ENCODE assay signal across 44 cellular contexts in the genomic region with DNA sequence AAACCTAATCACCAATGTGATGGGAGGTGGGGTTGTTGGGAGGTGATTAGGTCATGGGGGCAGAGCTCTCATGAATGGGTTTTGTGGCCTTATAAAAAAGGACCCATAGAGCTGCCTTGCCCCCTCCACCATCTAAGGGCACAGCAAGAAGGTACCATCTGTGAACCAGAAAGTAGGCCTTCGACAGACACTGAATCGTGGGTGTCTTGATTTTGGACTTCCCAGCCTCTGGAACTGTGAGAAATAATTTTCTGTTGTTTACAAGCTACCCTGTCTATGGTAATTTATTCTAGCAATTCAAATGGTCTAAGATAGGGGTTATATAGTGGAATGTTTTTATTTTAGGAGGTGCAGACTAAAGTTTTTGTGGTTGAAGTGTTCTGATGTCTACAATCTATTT. TPM values are rescaled to one million over a fixed set of nuclear protein-coding genes. Genes with fewer than 3 reads are reported as not detected.
"Had no signal": no experiment of that assay in that cellular context is flagged by ENCODE, and none has a peak within 500 bp of the region (broad histone marks: within the 10 kb centered on the region; RNA-seq: fewer than 3 reads in every experiment).

No MANE protein-coding gene starts in this region.

- DNase-seq: activated effector memory CD4-positive, alpha-beta T cell treated with anti-CD3 and anti-CD28 coated beads, Interleukin-2, amount 50 U/mL, for 16 hours; activated effector memory CD4-positive, alpha-beta T cell treated with Interleukin-2 at 50 U/mL for 16 hours; activated gamma-delta T cell; activated gamma-delta T cell treated with Interleukin-2 at 50 U/mL for 16 hours; activated naive CD4-positive, alpha-beta T cell; activated naive CD4-positive, alpha-beta T cell treated with anti-CD3 and anti-CD28 coated beads for 36 hours; activated naive CD4-positive, alpha-beta T cell treated with anti-CD3 and anti-CD28 coated beads, Interleukin-2, amount 10 ng/mL, durations not matched to agents 7 days and 5 days; activated naive CD4-positive, alpha-beta T cell treated with anti-CD3 and anti-CD28 coated beads, Interleukin-2, amount 50 U/mL, for 16 hours; activated naive CD4-positive, alpha-beta T cell treated with Interleukin-2 at 50 U/mL for 16 hours; activated naive CD8-positive, alpha-beta T cell treated with anti-CD3 and anti-CD28 coated beads for 36 hours; activated naive CD8-positive, alpha-beta T cell treated with anti-CD3 and anti-CD28 coated beads, Interleukin-2, amount 10 ng/mL, durations not matched to agents 7 days and 5 days; activated naive CD8-positive, alpha-beta T cell treated with anti-CD3 and anti-CD28 coated beads, Interleukin-2, amount 50 U/mL, for 24 hours; activated T-cell treated with anti-CD3 and anti-CD28 coated beads for 4 hours; activated T-cell treated with anti-CD3 and anti-CD28 coated beads, Interleukin-2, amount 50 U/mL, for 1 hour; activated T-cell treated with anti-CD3 and anti-CD28 coated beads, Interleukin-2, amount 50 U/mL, for 24 hours; activated T-cell treated with anti-CD3 and anti-CD28 coated beads, Interleukin-2, amount 50 U/mL, for 4 hours; activated T-cell treated with anti-CD3 and anti-CD28 coated beads, Interleukin-2, amount 50 U/mL, for 48 hours; activated T-cell treated with anti-CD3 and anti-CD28 coated beads, Interleukin-2, amount 50 U/mL, for 72 hours; adrenal gland; amniotic stem cell; amygdala; anterior cingulate cortex; aorta; body of pancreas; brain microvascular endothelial cell; caudate nucleus; central memory CD4-positive, alpha-beta T cell; cerebellar nuclear complex had no signal

- H3K4me3 ChIP-seq: adrenal gland, ascending aorta, body of pancreas, breast epithelium, cardiac muscle cell had no signal

- H3K9me3 Mint-ChIP-seq: activated naive CD4-positive, alpha-beta T cell treated with anti-CD3 and anti-CD28 coated beads for 36 hours; activated naive CD4-positive, alpha-beta T cell treated with anti-CD3 and anti-CD28 coated beads, Interleukin-2, amount 10 ng/mL, durations not matched to agents 7 days and 5 days; activated naive CD4-positive, alpha-beta T cell treated with anti-CD3 and anti-CD28 coated beads, Interleukin-2, amount 50 U/mL, for 24 hours; activated naive CD4-positive, alpha-beta T cell treated with anti-CD3 and anti-CD28 coated beads, Interleukin-2, amount 50 U/mL, for 72 hours; activated naive CD8-positive, alpha-beta T cell treated with anti-CD3 and anti-CD28 coated beads, Interleukin-2, amount 50 U/mL, for 24 hours; activated T-cell treated with anti-CD3 and anti-CD28 coated beads, Interleukin-2, amount 50 U/mL, for 72 hours; activated T-helper 1 cell treated with anti-CD3 and anti-CD28 coated beads, Interleukin-12 subunit alpha, Interleukin-12 subunit beta, Interleukin-2, Interleukin-4 antibody, amounts not matched to agents 30 ng/mL and 10 ng/mL and 1 ng/mL, durations not matched to agents 14 hours and 24 hours and 36 hours; activated T-helper 17 cell treated with anti-CD3 and anti-CD28 coated beads, Interleukin-2, amount 50 U/mL, for 72 hours; activated T-helper 2 cell treated with anti-CD3 and anti-CD28 coated beads, Interferon-gamma antibody, Interleukin-2, Interleukin-4, amounts not matched to agents 10 μg/mL and 5 μg/mL and 100 μg/mL, durations not matched to agents 14 hours and 24 hours and 36 hours; central memory CD8-positive, alpha-beta T cell had no signal

- H3K9me3 ChIP-seq: adrenal gland, ascending aorta, body of pancreas, breast epithelium had no signal

- ATAC-seq: activated naive CD4-positive, alpha-beta T cell treated with anti-CD3 and anti-CD28 coated beads, Interleukin-2, amount 50 U/mL, for 72 hours; activated naive CD8-positive, alpha-beta T cell treated with anti-CD3 and anti-CD28 coated beads, Interleukin-2, amount 50 U/mL, for 24 hours; activated T-cell treated with anti-CD3 and anti-CD28 coated beads, Interleukin-2, amount 50 U/mL, for 4 hours; activated T-cell treated with anti-CD3 and anti-CD28 coated beads, Interleukin-2, amount 50 U/mL, for 72 hours; activated T-helper 17 cell treated with anti-CD3 and anti-CD28 coated beads, Interleukin-2, amount 50 U/mL, for 72 hours; body of pancreas had no signal

- H3K27me3 ChIP-seq: adrenal gland, ascending aorta, body of pancreas, brain microvascular endothelial cell, breast epithelium, cardiac muscle cell had no signal

- H3K4me1 ChIP-seq: adrenal gland, ascending aorta, body of pancreas, breast epithelium had no signal

- H3K27ac ChIP-seq: adrenal gland, ascending aorta, body of pancreas, brain microvascular endothelial cell, breast epithelium, cardiac muscle cell had no signal

- FAIRE-seq: astrocyte, bronchial epithelial cell had no signal

- H3K4me3 Mint-ChIP-seq: activated naive CD4-positive, alpha-beta T cell treated with anti-CD3 and anti-CD28 coated beads for 36 hours; activated naive CD4-positive, alpha-beta T cell treated with anti-CD3 and anti-CD28 coated beads, Interleukin-2, amount 10 ng/mL, durations not matched to agents 7 days and 5 days; activated naive CD4-positive, alpha-beta T cell treated with anti-CD3 and anti-CD28 coated beads, Interleukin-2, amount 50 U/mL, for 24 hours; activated naive CD8-positive, alpha-beta T cell; activated naive CD8-positive, alpha-beta T cell treated with anti-CD3 and anti-CD28 coated beads for 36 hours; activated naive CD8-positive, alpha-beta T cell treated with anti-CD3 and anti-CD28 coated beads, Interleukin-2, amount 10 ng/mL, durations not matched to agents 7 days and 5 days; activated naive CD8-positive, alpha-beta T cell treated with anti-CD3 and anti-CD28 coated beads, Interleukin-2, amount 50 U/mL, for 24 hours; activated T-cell treated with anti-CD3 and anti-CD28 coated beads, Interleukin-2, amount 50 U/mL, for 24 hours; activated T-cell treated with anti-CD3 and anti-CD28 coated beads, Interleukin-2, amount 50 U/mL, for 4 hours; activated T-cell treated with anti-CD3 and anti-CD28 coated beads, Interleukin-2, amount 50 U/mL, for 72 hours; activated T-helper 1 cell treated with anti-CD3 and anti-CD28 coated beads, Interleukin-12 subunit alpha, Interleukin-12 subunit beta, Interleukin-2, Interleukin-4 antibody, amounts not matched to agents 30 ng/mL and 10 ng/mL and 1 ng/mL, durations not matched to agents 14 hours and 24 hours and 36 hours; activated T-helper 17 cell treated with anti-CD3 and anti-CD28 coated beads, Interleukin-2, amount 50 U/mL, for 72 hours; brain; central memory CD8-positive, alpha-beta T cell had no signal

- H3K4me1 Mint-ChIP-seq: activated naive CD4-positive, alpha-beta T cell treated with anti-CD3 and anti-CD28 coated beads, Interleukin-2, amount 10 ng/mL, durations not matched to agents 7 days and 5 days; activated naive CD4-positive, alpha-beta T cell treated with anti-CD3 and anti-CD28 coated beads, Interleukin-2, amount 50 U/mL, for 24 hours; activated naive CD8-positive, alpha-beta T cell treated with anti-CD3 and anti-CD28 coated beads for 36 hours; activated naive CD8-positive, alpha-beta T cell treated with anti-CD3 and anti-CD28 coated beads, Interleukin-2, amount 10 ng/mL, durations not matched to agents 7 days and 5 days; activated naive CD8-positive, alpha-beta T cell treated with anti-CD3 and anti-CD28 coated beads, Interleukin-2, amount 50 U/mL, for 24 hours; activated T-helper 17 cell treated with anti-CD3 and anti-CD28 coated beads, Interleukin-2, amount 50 U/mL, for 72 hours; brain; central memory CD8-positive, alpha-beta T cell had no signal

- H3K27ac Mint-ChIP-seq: activated naive CD4-positive, alpha-beta T cell treated with anti-CD3 and anti-CD28 coated beads for 36 hours; activated naive CD4-positive, alpha-beta T cell treated with anti-CD3 and anti-CD28 coated beads, Interleukin-2, amount 10 ng/mL, durations not matched to agents 7 days and 5 days; activated naive CD4-positive, alpha-beta T cell treated with anti-CD3 and anti-CD28 coated beads, Interleukin-2, amount 50 U/mL, for 24 hours; activated naive CD4-positive, alpha-beta T cell treated with anti-CD3 and anti-CD28 coated beads, Interleukin-2, amount 50 U/mL, for 72 hours; activated naive CD8-positive, alpha-beta T cell; activated naive CD8-positive, alpha-beta T cell treated with anti-CD3 and anti-CD28 coated beads for 36 hours; activated naive CD8-positive, alpha-beta T cell treated with anti-CD3 and anti-CD28 coated beads, Interleukin-2, amount 10 ng/mL, durations not matched to agents 7 days and 5 days; activated naive CD8-positive, alpha-beta T cell treated with anti-CD3 and anti-CD28 coated beads, Interleukin-2, amount 50 U/mL, for 24 hours; activated T-cell treated with anti-CD3 and anti-CD28 coated beads, Interleukin-2, amount 50 U/mL, for 24 hours; activated T-cell treated with anti-CD3 and anti-CD28 coated beads, Interleukin-2, amount 50 U/mL, for 72 hours; activated T-helper 1 cell treated with anti-CD3 and anti-CD28 coated beads, Interleukin-12 subunit alpha, Interleukin-12 subunit beta, Interleukin-2, Interleukin-4 antibody, amounts not matched to agents 30 ng/mL and 10 ng/mL and 1 ng/mL, durations not matched to agents 14 hours and 24 hours and 36 hours; activated T-helper 17 cell treated with anti-CD3 and anti-CD28 coated beads, Interleukin-2, amount 50 U/mL, for 72 hours; activated T-helper 2 cell treated with anti-CD3 and anti-CD28 coated beads, Interferon-gamma antibody, Interleukin-2, Interleukin-4, amounts not matched to agents 10 μg/mL and 5 μg/mL and 100 μg/mL, durations not matched to agents 14 hours and 24 hours and 36 hours; brain had no signal

- H3K36me3 ChIP-seq: adrenal gland, ascending aorta, brain microvascular endothelial cell, breast epithelium, cardiac muscle cell had no signal

- H3K36me3 Mint-ChIP-seq: activated naive CD4-positive, alpha-beta T cell treated with anti-CD3 and anti-CD28 coated beads, Interleukin-2, amount 10 ng/mL, durations not matched to agents 7 days and 5 days; activated naive CD4-positive, alpha-beta T cell treated with anti-CD3 and anti-CD28 coated beads, Interleukin-2, amount 50 U/mL, for 24 hours; activated naive CD4-positive, alpha-beta T cell treated with anti-CD3 and anti-CD28 coated beads, Interleukin-2, amount 50 U/mL, for 72 hours; activated naive CD8-positive, alpha-beta T cell treated with anti-CD3 and anti-CD28 coated beads for 36 hours; activated naive CD8-positive, alpha-beta T cell treated with anti-CD3 and anti-CD28 coated beads, Interleukin-2, amount 10 ng/mL, durations not matched to agents 7 days and 5 days; brain had no signal

- H3K27me3 Mint-ChIP-seq: activated T-cell treated with anti-CD3 and anti-CD28 coated beads, Interleukin-2, amount 50 U/mL, for 24 hours had no signal

RNA-seq across cellular contexts. Expression of a gene that starts 7.9 kb away (rescaled TPM):
- total RNA-seq: activated naive CD4-positive, alpha-beta T cell treated with anti-CD3 and anti-CD28 coated beads for 36 hours; activated naive CD4-positive, alpha-beta T cell treated with anti-CD3 and anti-CD28 coated beads, Interleukin-2, amount 50 U/mL, for 72 hours; activated naive CD8-positive, alpha-beta T cell treated with anti-CD3 and anti-CD28 coated beads for 36 hours; activated naive CD8-positive, alpha-beta T cell treated with anti-CD3 and anti-CD28 coated beads, Interleukin-2, amount 10 ng/mL, durations not matched to agents 7 days and 5 days; activated T-cell treated with anti-CD3 and anti-CD28 coated beads, Interleukin-2, amount 50 U/mL, for 4 hours; activated T-cell treated with anti-CD3 and anti-CD28 coated beads, Interleukin-2, amount 50 U/mL, for 72 hours; activated T-helper 1 cell treated with anti-CD3 and anti-CD28 coated beads, Interleukin-12 subunit alpha, Interleukin-12 subunit beta, Interleukin-2, Interleukin-4 antibody, amounts not matched to agents 30 ng/mL and 10 ng/mL and 1 ng/mL, durations not matched to agents 14 hours and 24 hours and 36 hours; activated T-helper 17 cell treated with anti-CD3 and anti-CD28 coated beads, Interleukin-2, amount 50 U/mL, for 72 hours; activated T-helper 2 cell treated with anti-CD3 and anti-CD28 coated beads, Interferon-gamma antibody, Interleukin-2, Interleukin-4, amounts not matched to agents 10 μg/mL and 5 μg/mL and 100 μg/mL, durations not matched to agents 14 hours and 24 hours and 36 hours; adrenal gland; aorta; ascending aorta; astrocyte; body of pancreas; breast epithelium; bronchial epithelial cell; cardiac muscle cell; cardiac septum; cerebellum had no signal
- polyA plus RNA-seq: adipose tissue, adrenal gland, aorta, cardiac muscle cell had no signal
